9 cellular contexts compared by ENCODE assay signal in the genomic region with DNA sequence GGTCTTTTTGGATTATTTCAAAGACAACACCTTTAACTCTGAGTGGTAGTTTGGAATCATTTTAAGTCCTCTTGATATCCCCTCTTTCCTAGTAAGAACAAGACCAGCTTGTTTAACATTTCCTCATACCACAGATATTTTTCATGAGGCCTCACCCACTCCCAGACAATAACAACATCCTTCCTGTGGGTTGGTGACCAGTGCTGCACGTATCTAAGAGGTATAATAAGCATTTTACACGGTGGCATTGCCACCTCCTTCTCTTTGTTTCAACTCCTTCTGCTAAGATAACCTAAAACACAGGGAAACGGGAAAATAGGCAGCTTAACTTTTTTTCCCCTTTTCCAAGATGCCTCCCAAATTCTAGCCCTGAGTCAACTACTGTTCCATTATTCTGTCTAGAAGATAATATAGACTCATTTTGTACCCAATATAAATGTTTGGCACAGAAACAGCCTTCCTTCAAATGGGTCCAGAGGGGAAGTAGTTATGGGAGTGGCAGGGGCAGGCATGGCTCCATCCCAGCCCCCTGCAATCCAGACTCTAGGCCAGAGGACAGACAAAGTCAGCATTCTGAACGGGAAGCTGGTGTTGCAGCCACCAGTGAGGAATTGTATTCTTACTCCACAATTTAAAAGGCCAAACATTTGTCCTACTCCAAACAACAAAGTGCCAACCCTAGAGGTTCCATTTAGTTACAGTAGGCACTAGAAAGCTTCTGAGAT. TPM values are rescaled to one million over a fixed set of nuclear protein-coding genes. Genes with fewer than 3 reads are reported as not detected.
DNase-seq lines count a peak whose midpoint lies in the region; ATAC-seq, FAIRE-seq and TF ChIP-seq lines count a peak whose summit lies in the region.
"Had no signal": no experiment of that assay in that cellular context is flagged by ENCODE, and none has a peak within 500 bp of the region (broad histone marks: within the 10 kb centered on the region; RNA-seq: fewer than 3 reads in every experiment).

No MANE protein-coding gene starts in this region.

- H3K79me1 ChIP-seq in mesenchymal stem cell (replicated peaks; ENCODE audit: low read length, poor library complexity, severe bottlenecking) = peaks cover 19% of the 10 kb centered on the region

- peak overlapping the region in 1 of 2 experiments; percentile 77 for H3K14ac ChIP-seq in mesenchymal stem cell (ENCODE audit: low read length in 2 of 2)

- no peak for DNase-seq in activated T-cell treated with anti-CD3 and anti-CD28 coated beads, Interleukin-2, amount 50 U/mL, for 72 hours
- DNase-seq in activated T-cell treated with anti-CD3 and anti-CD28 coated beads, Interleukin-2, amount 50 U/mL, for 1 hour = no peak
- DNase-seq in breast epithelium (ENCODE audit: low spot score in 2 of 2) (peak in 1 of 2 donors; percentile 42), mesenchymal stem cell (peak; percentile 65), urothelium cell line (ENCODE audit: low spot score) (peak; percentile 56), epidermal melanocyte (ENCODE audit: insufficient read length, low spot score) (no peak), NCI-H748 treated with DMSO at 0.1 percent for 48 hours (lab: John Stamatoyannopoulos, UW) (no peak)
- no peak for DNase-seq in activated CD4-positive, alpha-beta T cell treated with anti-CD3 and anti-CD28 coated beads, Interleukin-2, amount 50 U/mL, for 48 hours

- H3K4ac ChIP-seq in mesenchymal stem cell (ENCODE audit: low read depth in 1 of 2, low read length in 2 of 2) = peak overlapping the region; percentile 69 to 80

- H2AFZ ChIP-seq in mesenchymal stem cell (ENCODE audit: low read depth, low read length) = no peak overlapping the region

- no peak for ATAC-seq in activated T-cell treated with anti-CD3 and anti-CD28 coated beads, Interleukin-2, amount 50 U/mL, for 72 hours (replicated peaks in 1 of 2)

- H3K36me3 Mint-ChIP-seq in activated T-cell treated with anti-CD3 and anti-CD28 coated beads, Interleukin-2, amount 50 U/mL, for 72 hours (ENCODE audit: insufficient read depth in 2 of 2) = peaks cover 9 to 27% of the 10 kb centered on the region in 2 donors

- H3K4me1 ChIP-seq in breast epithelium = peaks cover 30 to 72% of the 10 kb centered on the region in 2 donors
- peaks cover 6% of the 10 kb centered on the region for H3K4me1 ChIP-seq in mesenchymal stem cell (ENCODE audit: control insufficient read depth, insufficient read depth, low read depth, low read length)

- H2BK15ac ChIP-seq in mesenchymal stem cell (ENCODE audit: low read depth, poor library complexity, severe bottlenecking) = no peak overlapping the region

- H3K27me3 ChIP-seq in breast epithelium (no peaks in the 10 kb centered on the region), mesenchymal stem cell (ENCODE audit: control insufficient read depth in 1 of 2, insufficient read depth in 1 of 2, low read length in 2 of 2) (no peaks in the 10 kb centered on the region)
- H3K27me3 ChIP-seq: cardiac muscle cell had no signal

- peak overlapping the region in 1 of 2 experiments; percentile 56 for H2BK12ac ChIP-seq in mesenchymal stem cell (ENCODE audit: low read length in 2 of 2)

- no peaks in the 10 kb centered on the region for H3K27me3 Mint-ChIP-seq in activated T-cell treated with anti-CD3 and anti-CD28 coated beads, Interleukin-2, amount 50 U/mL, for 72 hours (ENCODE audit: low read depth)

- H4K91ac ChIP-seq in mesenchymal stem cell (ENCODE audit: low read length) = no peak overlapping the region

- H3K18ac ChIP-seq in mesenchymal stem cell (ENCODE audit: low read depth in 1 of 2, low read length in 2 of 2) = peak overlapping the region; percentile 65 to 94

- H3K9me3 Mint-ChIP-seq in activated T-cell treated with anti-CD3 and anti-CD28 coated beads, Interleukin-2, amount 50 U/mL, for 72 hours = no peaks in the 10 kb centered on the region

- peak overlapping the region; percentile 42 for H4K8ac ChIP-seq in mesenchymal stem cell (ENCODE audit: low read length)

- no peak overlapping the region for H2BK5ac ChIP-seq in mesenchymal stem cell (ENCODE audit: low read depth, low read length, poor library complexity, severe bottlenecking)

- H3K4me1 Mint-ChIP-seq in activated T-cell treated with anti-CD3 and anti-CD28 coated beads, Interleukin-2, amount 50 U/mL, for 72 hours (ENCODE audit: low read depth) = peaks cover 88% of the 10 kb centered on the region

- H3K4me2 ChIP-seq in mesenchymal stem cell (ENCODE audit: low read length, poor library complexity, severe bottlenecking) = no peak overlapping the region

- no peak for TF ChIP-seq CTCF in breast epithelium (IDR thresholded peaks at IDR 0.05)

- TF ChIP-seq POLR2A in breast epithelium (IDR thresholded peaks at IDR 0.05) = no peak

- intact Hi-C loops in breast epithelium (cut with DNase I; ENCODE audit: low total_unique reads) = no loop called here

- peak overlapping the region; percentile 89 to 92 for H3K27ac ChIP-seq in breast epithelium
- peak overlapping the region; percentile 86 for H3K27ac ChIP-seq in mesenchymal stem cell (ENCODE audit: low read length, poor library complexity, severe bottlenecking)
- H3K27ac ChIP-seq: cardiac muscle cell had no signal

- WGBS in mesenchymal stem cell = 24% methylated on average over 3 of the region's 4 CpGs

- peak overlapping the region; percentile 55 for H2BK120ac ChIP-seq in mesenchymal stem cell (ENCODE audit: low read depth, low read length)

- H3K27ac Mint-ChIP-seq in activated T-cell treated with anti-CD3 and anti-CD28 coated beads, Interleukin-2, amount 50 U/mL, for 72 hours = peak overlapping the region; percentile 87

- peak overlapping the region in 1 of 3 donors; percentile 14 for H3K4me3 ChIP-seq in breast epithelium
- no peak overlapping the region for H3K4me3 ChIP-seq in mesenchymal stem cell (ENCODE audit: insufficient read depth in 1 of 2, low read depth in 1 of 2, low read length in 2 of 2)
- H3K4me3 ChIP-seq: cardiac muscle cell had no signal

- no peaks in the 10 kb centered on the region for H3K9me3 ChIP-seq in breast epithelium
- H3K9me3 ChIP-seq in mesenchymal stem cell (ENCODE audit: control insufficient read depth, low read length) = no peaks in the 10 kb centered on the region

- H3K9ac ChIP-seq in mesenchymal stem cell (ENCODE audit: low read length) = no peak overlapping the region

- H2AK5ac ChIP-seq in mesenchymal stem cell (ENCODE audit: low read length, severe bottlenecking) = peak overlapping the region; percentile 89

- FAIRE-seq in urothelium cell line (lab: Jason Lieb, UNC) = no peak

- H3K4me3 Mint-ChIP-seq in activated T-cell treated with anti-CD3 and anti-CD28 coated beads, Interleukin-2, amount 50 U/mL, for 72 hours = peak overlapping the region; percentile 6 to 22

- H3K36me3 ChIP-seq in breast epithelium = no peaks in the 10 kb centered on the region
- H3K36me3 ChIP-seq in mesenchymal stem cell (ENCODE audit: control insufficient read depth in 1 of 2, insufficient read depth in 2 of 2, low read depth in 1 of 2, low read length in 2 of 2) = peaks cover 5 to 6% of the 10 kb centered on the region in 2 experiments
- H3K36me3 ChIP-seq: cardiac muscle cell had no signal

- no peak overlapping the region for H3K23ac ChIP-seq in mesenchymal stem cell (ENCODE audit: low read length in 2 of 2)

RNA-seq across cellular contexts. Expression of gene MAML2, which starts 28.5 kb away (rescaled TPM):
- total RNA-seq in activated T-cell treated with anti-CD3 and anti-CD28 coated beads, Interleukin-2, amount 50 U/mL, for 72 hours = 10 to 100 TPM; 30.5 to 34.6 TPM
- total RNA-seq in breast epithelium = 10 to 100 TPM; 45.6 to 82.8 (median 68.2) TPM
- polyA plus RNA-seq in mesenchymal stem cell (2013, experiment 1 of 2) = 33.4 TPM
- polyA plus RNA-seq in mesenchymal stem cell (2013, experiment 2 of 2) = 31.6 TPM

Comparison
In these comparisons a context has a peak if more than half of its experiments do, and no peak if none do; other contexts are left out.
1. DNase-seq: peak in mesenchymal stem cell (single experiment) and urothelium cell line (single experiment); none in activated T-cell treated with anti-CD3 and anti-CD28 coated beads, Interleukin-2, amount 50 U/mL, for 72 hours (0 of 2), activated T-cell treated with anti-CD3 and anti-CD28 coated beads, Interleukin-2, amount 50 U/mL, for 1 hour (single experiment), epidermal melanocyte (single experiment), activated CD4-positive, alpha-beta T cell treated with anti-CD3 and anti-CD28 coated beads, Interleukin-2, amount 50 U/mL, for 48 hours (0 of 2) and NCI-H748 treated with DMSO at 0.1 percent for 48 hours (single experiment).